In genomic region chr19:52335768-52336116, GRCh38 we compare ENCODE assay signal across 8 cellular contexts. TPM values are rescaled to one million over a fixed set of nuclear protein-coding genes. Genes with fewer than 3 reads are reported as not detected.
A peak's percentile ranks its signal among the peaks of the same experiment; 100 is the strongest.
DNase-seq lines count a peak whose midpoint lies in the region; ATAC-seq and TF ChIP-seq lines count a peak whose summit lies in the region.

No MANE protein-coding gene starts in this region.

- H3K9me3 Mint-ChIP-seq in effector memory CD8-positive, alpha-beta T cell: peaks cover 8 to 13% of the 10 kb centered on the region in 2 donors
- H3K9me3 Mint-ChIP-seq in natural killer cell treated with Interleukin-12 subunit alpha and Interleukin-12 subunit beta and Interleukin-15 and Interleukin-18, amount 100 ng/mL, for 72 hours: peaks cover 14% of the 10 kb centered on the region

- H3K9ac ChIP-seq in HUES6 (ENCODE audit: low read length): no peak overlapping the region

- POLR2A ChIA-PET in HEK293T (lab: Yijun Ruan, JAX): no interaction called here

- peak overlapping the region; percentile 85 for H3K4me3 ChIP-seq in AG10803 (ENCODE audit: low read length)
- H3K4me3 ChIP-seq in HUES6 (ENCODE audit: low read depth, low read length): peak overlapping the region; percentile 97

- peaks cover 10 to 12% of the 10 kb centered on the region in 2 donors for H3K4me1 Mint-ChIP-seq in effector memory CD8-positive, alpha-beta T cell (ENCODE audit: low read depth in 2 of 2)
- peaks cover 12 to 17% of the 10 kb centered on the region in 2 donors for H3K4me1 Mint-ChIP-seq in natural killer cell treated with Interleukin-12 subunit alpha and Interleukin-12 subunit beta and Interleukin-15 and Interleukin-18, amount 100 ng/mL, for 72 hours (ENCODE audit: low read depth in 2 of 2)

- H3K4me3 Mint-ChIP-seq in effector memory CD8-positive, alpha-beta T cell: peak overlapping the region; percentile 90 to 94
- H3K4me3 Mint-ChIP-seq in natural killer cell treated with Interleukin-12 subunit alpha and Interleukin-12 subunit beta and Interleukin-15 and Interleukin-18, amount 100 ng/mL, for 72 hours: peak overlapping the region; percentile 95

- peaks cover 19% of the 10 kb centered on the region for H3K36me3 Mint-ChIP-seq in effector memory CD8-positive, alpha-beta T cell (ENCODE audit: insufficient read depth)
- peaks cover 39% of the 10 kb centered on the region for H3K36me3 Mint-ChIP-seq in natural killer cell treated with Interleukin-12 subunit alpha and Interleukin-12 subunit beta and Interleukin-15 and Interleukin-18, amount 100 ng/mL, for 72 hours

- no peaks in the 10 kb centered on the region for H3K27me3 ChIP-seq in HUES6 (ENCODE audit: control insufficient read depth, insufficient read depth, low read length)

- no peaks in the 10 kb centered on the region; the same call in 1 of the 2 replicates for H3K4me1 ChIP-seq in HUES6 (ENCODE audit: control insufficient read depth, insufficient read depth, low read length)

- DNase-seq in AG10803 (ENCODE audit: low read depth) (no peak), NCI-H1105 treated with DMSO at 0.1 percent for 48 hours (lab: John Stamatoyannopoulos, UW) (no peak), NCI-H69 (lab: John Stamatoyannopoulos, UW) (no peak), HEK293T (ENCODE audit: extremely low spot score) (no peak)
- no peak for DNase-seq in effector memory CD8-positive, alpha-beta T cell
- DNase-seq in natural killer cell treated with Interleukin-12 subunit alpha and Interleukin-12 subunit beta and Interleukin-15 and Interleukin-18, amount 100 ng/mL, for 72 hours (ENCODE audit: low spot score): no peak
- no peak for DNase-seq in NK-92 treated with Interleukin-12 subunit alpha and Interleukin-12 subunit beta, amount 100 ng/mL, for 24 hours (lab: John Stamatoyannopoulos, UW)

- no peaks in the 10 kb centered on the region for H3K27me3 Mint-ChIP-seq in effector memory CD8-positive, alpha-beta T cell
- H3K27me3 Mint-ChIP-seq in natural killer cell treated with Interleukin-12 subunit alpha and Interleukin-12 subunit beta and Interleukin-15 and Interleukin-18, amount 100 ng/mL, for 72 hours: no peaks in the 10 kb centered on the region

- H3K9me3 ChIP-seq in HUES6 (ENCODE audit: control insufficient read depth, insufficient read depth, low read depth, low read length): peaks cover 40% of the 10 kb centered on the region

- peak overlapping the region; percentile 95 to 96 for H3K27ac Mint-ChIP-seq in effector memory CD8-positive, alpha-beta T cell
- peak overlapping the region; percentile 72 to 85 for H3K27ac Mint-ChIP-seq in natural killer cell treated with Interleukin-12 subunit alpha and Interleukin-12 subunit beta and Interleukin-15 and Interleukin-18, amount 100 ng/mL, for 72 hours

- no peak for TF ChIP-seq CTCF in AG10803 (conservative IDR thresholded peaks at IDR 0.05; ENCODE audit: low read length)

- peak; percentile 11 for ATAC-seq in effector memory CD8-positive, alpha-beta T cell (replicated peaks)
- ATAC-seq in natural killer cell treated with Interleukin-12 subunit alpha and Interleukin-12 subunit beta and Interleukin-15 and Interleukin-18, amount 100 ng/mL, for 72 hours: peak in 1 of 2 donors; percentile 43

- CTCF ChIA-PET in HEK293T (lab: Yijun Ruan, JAX): no interaction called here

- no peak overlapping the region; the same call in 1 of the 2 replicates for H3K27ac ChIP-seq in HUES6 (ENCODE audit: low read depth, low read length)

- no peaks in the 10 kb centered on the region; the same call in 1 of the 2 replicates for H3K36me3 ChIP-seq in HUES6 (ENCODE audit: control insufficient read depth, insufficient read depth, low read length)

TF ChIP-seq in HEK293T, 16 proteins besides CTCF, POLR2A, EP300 and RAD21:
- no peak for TF ChIP-seq ARNT (IDR thresholded peaks at IDR 0.05)
- no peak for TF ChIP-seq FOXK2 (IDR thresholded peaks at IDR 0.05)

RNA-seq across cellular contexts. Expression of gene ZNF610, which starts 0.3 kb away (rescaled TPM):
- under 1 TPM; 0.36 to 0.74 TPM for total RNA-seq in natural killer cell treated with Interleukin-12 subunit alpha and Interleukin-12 subunit beta and Interleukin-15 and Interleukin-18, amount 100 ng/mL, for 72 hours

RNA-seq across cellular contexts. Expression of gene ZNF880, which starts 34.0 kb away (rescaled TPM):
- total RNA-seq in natural killer cell treated with Interleukin-12 subunit alpha and Interleukin-12 subunit beta and Interleukin-15 and Interleukin-18, amount 100 ng/mL, for 72 hours: 10 to 100 TPM in 1 of 2 donors, 1 to 10 TPM in 1; 6.1 to 13.7 TPM

RNA-seq across cellular contexts. Expression of gene ZNF480, which starts 38.8 kb away (rescaled TPM):
- 10 to 100 TPM in 1 of 2 donors, 1 to 10 TPM in 1; 7.0 to 11.2 TPM for total RNA-seq in natural killer cell treated with Interleukin-12 subunit alpha and Interleukin-12 subunit beta and Interleukin-15 and Interleukin-18, amount 100 ng/mL, for 72 hours
